In genomic region chr7:130930710-130931109, GRCh38 we compare ENCODE assay signal across 9 cellular contexts.
A peak's percentile ranks its signal among the peaks of the same experiment; 100 is the strongest.
DNase-seq lines count a peak whose midpoint lies in the region; ATAC-seq and TF ChIP-seq lines count a peak whose summit lies in the region.
"Had no signal": no experiment of that assay in that cellular context is flagged by ENCODE, and none has a peak within 500 bp of the region (broad histone marks: within the 10 kb centered on the region; RNA-seq: fewer than 3 reads in every experiment).

No MANE protein-coding gene starts in this region.

- peak overlapping the region; percentile 1 for H3K27ac ChIP-seq in foreskin keratinocyte
- H3K27ac ChIP-seq: SJSA1 had no signal

- H3K27me3 ChIP-seq in foreskin keratinocyte = no peaks in the 10 kb centered on the region
- H3K27me3 ChIP-seq: SJSA1 had no signal

- ATAC-seq in foreskin keratinocyte = no peak
- ATAC-seq in stimulated activated naive CD8-positive, alpha-beta T cell treated with anti-CD3 and anti-CD28 coated beads, Interleukin-15, amount 100 ng/mL, for 72 hours = no peak
- ATAC-seq in GM19035 (IDR thresholded peaks at IDR 0.05; ENCODE audit: unreplicated experiment) = no peak

- H3K9me3 Mint-ChIP-seq in HFFc6 = no peaks in the 10 kb centered on the region
- H3K9me3 Mint-ChIP-seq in activated CD4-positive, alpha-beta memory T cell treated with anti-CD3 and anti-CD28 coated beads, Interleukin-2, amount 10 ng/mL, durations not matched to agents 7 days and 5 days = no peaks in the 10 kb centered on the region
- H3K9me3 Mint-ChIP-seq in stimulated activated naive CD8-positive, alpha-beta T cell treated with anti-CD3 and anti-CD28 coated beads, Interleukin-15, amount 100 ng/mL, for 72 hours = no peaks in the 10 kb centered on the region
- H3K9me3 Mint-ChIP-seq: nephron progenitor cell had no signal

- CTCF ChIA-PET in activated CD4-positive, alpha-beta memory T cell treated with anti-CD3 and anti-CD28 coated beads, Interleukin-2, amount 10 ng/mL, durations not matched to agents 7 days and 5 days (lab: Charles Lee) = interaction anchor here (0.9 to 3.8 kb wide), 10 partner anchors 10 to 109 kb away, joined by 3 to 28 read pairs (median 6); no protein-coding TSS in a partner anchor

- H3K27me3 Mint-ChIP-seq in HFFc6 (ENCODE audit: insufficient read depth) = peaks cover 3% of the 10 kb centered on the region
- H3K27me3 Mint-ChIP-seq in activated CD4-positive, alpha-beta memory T cell treated with anti-CD3 and anti-CD28 coated beads, Interleukin-2, amount 10 ng/mL, durations not matched to agents 7 days and 5 days = no peaks in the 10 kb centered on the region
- H3K27me3 Mint-ChIP-seq in stimulated activated naive CD8-positive, alpha-beta T cell treated with anti-CD3 and anti-CD28 coated beads, Interleukin-15, amount 100 ng/mL, for 72 hours = no peaks in the 10 kb centered on the region

- TF ChIP-seq CTCF in HFFc6 (IDR thresholded peaks at IDR 0.05) (no peak), foreskin keratinocyte (conservative IDR thresholded peaks at IDR 0.05) (no peak)

- H3K4me3 Mint-ChIP-seq in HFFc6 = no peak overlapping the region
- no peak overlapping the region for H3K4me3 Mint-ChIP-seq in activated CD4-positive, alpha-beta memory T cell treated with anti-CD3 and anti-CD28 coated beads, Interleukin-2, amount 10 ng/mL, durations not matched to agents 7 days and 5 days
- peak overlapping the region in 1 of 2 donors; percentile 40 for H3K4me3 Mint-ChIP-seq in stimulated activated naive CD8-positive, alpha-beta T cell treated with anti-CD3 and anti-CD28 coated beads, Interleukin-15, amount 100 ng/mL, for 72 hours
- H3K4me3 Mint-ChIP-seq: nephron progenitor cell had no signal

- peak overlapping the region; percentile 33; the same call in 1 of the 2 replicates for H3K27ac Mint-ChIP-seq in HFFc6
- H3K27ac Mint-ChIP-seq in activated CD4-positive, alpha-beta memory T cell treated with anti-CD3 and anti-CD28 coated beads, Interleukin-2, amount 10 ng/mL, durations not matched to agents 7 days and 5 days = peak overlapping the region; percentile 84
- H3K27ac Mint-ChIP-seq in stimulated activated naive CD8-positive, alpha-beta T cell treated with anti-CD3 and anti-CD28 coated beads, Interleukin-15, amount 100 ng/mL, for 72 hours = peak overlapping the region; percentile 77 to 95
- H3K27ac Mint-ChIP-seq: nephron progenitor cell had no signal

- POLR2A ChIA-PET in activated CD4-positive, alpha-beta memory T cell treated with anti-CD3 and anti-CD28 coated beads, Interleukin-2, amount 10 ng/mL, durations not matched to agents 7 days and 5 days (lab: Charles Lee) = interaction anchor here (0.9 to 6.3 kb wide), 12 partner anchors 9 to 178 kb away, joined by 3 to 65 read pairs (median 5); no protein-coding TSS in a partner anchor

- H3K36me3 Mint-ChIP-seq in HFFc6 (ENCODE audit: low read depth) = peaks cover 42% of the 10 kb centered on the region
- peaks cover 72% of the 10 kb centered on the region for H3K36me3 Mint-ChIP-seq in activated CD4-positive, alpha-beta memory T cell treated with anti-CD3 and anti-CD28 coated beads, Interleukin-2, amount 10 ng/mL, durations not matched to agents 7 days and 5 days (ENCODE audit: low read depth)

- peaks cover 55% of the 10 kb centered on the region for H3K4me1 Mint-ChIP-seq in HFFc6 (ENCODE audit: low read depth)
- H3K4me1 Mint-ChIP-seq in activated CD4-positive, alpha-beta memory T cell treated with anti-CD3 and anti-CD28 coated beads, Interleukin-2, amount 10 ng/mL, durations not matched to agents 7 days and 5 days = peaks cover 91% of the 10 kb centered on the region
- peaks cover 93% of the 10 kb centered on the region for H3K4me1 Mint-ChIP-seq in stimulated activated naive CD8-positive, alpha-beta T cell treated with anti-CD3 and anti-CD28 coated beads, Interleukin-15, amount 100 ng/mL, for 72 hours

- DNase-seq in HFFc6 (no peak), foreskin keratinocyte (no peak), NOMO-1 treated with DMSO at 0.1 percent for 48 hours (lab: John Stamatoyannopoulos, UW; ENCODE audit: unreplicated experiment) (no peak), GDM1 (lab: John Stamatoyannopoulos, UW) (no peak)
- no peak for DNase-seq in activated CD4-positive, alpha-beta memory T cell treated with anti-CD3 and anti-CD28 coated beads, Interleukin-2, amount 10 ng/mL, durations not matched to agents 7 days and 5 days
- no peak for DNase-seq in stimulated activated naive CD8-positive, alpha-beta T cell treated with anti-CD3 and anti-CD28 coated beads, Interleukin-15, amount 100 ng/mL, for 72 hours
- DNase-seq: nephron progenitor cell had no signal

- H3K4me1 ChIP-seq in foreskin keratinocyte = peaks cover 15% of the 10 kb centered on the region

Comparison
In these comparisons a context has a peak if more than half of its experiments do, and no peak if none do; other contexts are left out.
1. H3K27ac Mint-ChIP-seq: peak in every context shown above with its lines; median percentile 86 in stimulated activated naive CD8-positive, alpha-beta T cell treated with anti-CD3 and anti-CD28 coated beads, Interleukin-15, amount 100 ng/mL, for 72 hours; 84 in activated CD4-positive, alpha-beta memory T cell treated with anti-CD3 and anti-CD28 coated beads, Interleukin-2, amount 10 ng/mL, durations not matched to agents 7 days and 5 days; 33 in HFFc6.